ENCODE assay signal across 23 cellular contexts in genomic region chr11:2427721-2428321, GRCh38. TPM values are rescaled to one million over a fixed set of nuclear protein-coding genes. Genes with fewer than 3 reads are reported as not detected.
DNase-seq lines count a peak whose midpoint lies in the region; ATAC-seq, FAIRE-seq and TF ChIP-seq lines count a peak whose summit lies in the region.
"Had no signal": no experiment of that assay in that cellular context is flagged by ENCODE, and none has a peak within 500 bp of the region (broad histone marks: within the 10 kb centered on the region; RNA-seq: fewer than 3 reads in every experiment).

No MANE protein-coding gene starts in this region.

- RAD21 ChIA-PET in HCT116 (lab: Charles Lee; ENCODE audit: low non-redundant PET in 1 of 2, low total read pairs in 2 of 2, uncharacterized antibody in 2 of 2, unreplicated experiment in 2 of 2), result interaction anchor here (1.3 to 1.7 kb wide), 2 partner anchors 103 to 104 kb away, joined by 12 to 13 read pairs; no protein-coding TSS in a partner anchor

- H3K36me3 Mint-ChIP-seq in CD4-positive, alpha-beta T cell (ENCODE audit: low read depth), result no peaks in the 10 kb centered on the region
- H3K36me3 Mint-ChIP-seq: activated CD8-positive, alpha-beta memory T cell treated with anti-CD3 and anti-CD28 coated beads, Interleukin-2, amount 10 ng/mL, durations not matched to agents 7 days and 5 days had no signal

- H3K9me2 ChIP-seq in HCT116 (ENCODE audit: insufficient read depth), result no peaks in the 10 kb centered on the region

- no TSS peak for BruUV-seq in HCT116 (replicated peaks; lab: Mats Ljungman, UMichigan)

- H3K79me2 ChIP-seq in HCT116 (ENCODE audit: insufficient read depth, low read length), result no peaks in the 10 kb centered on the region

- no peak for TF ChIP-seq CTCF in CD4-positive, alpha-beta T cell (IDR thresholded peaks at IDR 0.05)
- TF ChIP-seq CTCF in HCT116 (IDR thresholded peaks at IDR 0.05 in 2 of 3, conservative IDR thresholded peaks at IDR 0.05 in 1 of 3; ENCODE audit: borderline replicate concordance in 1 of 3, insufficient read depth in 1 of 3, low read depth in 2 of 3, low read length in 2 of 3) (no peak), bronchial epithelial cell (IDR thresholded peaks at IDR 0.05; ENCODE audit: insufficient read depth, low read length, severe bottlenecking) (no peak)

- no peaks in the 10 kb centered on the region for H3K4me1 Mint-ChIP-seq in CD4-positive, alpha-beta T cell (ENCODE audit: low read depth)
- H3K4me1 Mint-ChIP-seq: activated CD8-positive, alpha-beta memory T cell treated with anti-CD3 and anti-CD28 coated beads, Interleukin-2, amount 10 ng/mL, durations not matched to agents 7 days and 5 days had no signal

- no peaks in the 10 kb centered on the region for H3K27me3 ChIP-seq in CD4-positive, alpha-beta T cell (ENCODE audit: control insufficient read depth, insufficient read depth, low read length)
- H3K27me3 ChIP-seq in HCT116 (ENCODE audit: insufficient read depth, low read length) (no peaks in the 10 kb centered on the region), bronchial epithelial cell (ENCODE audit: control insufficient read depth, insufficient read depth, low read length) (no peaks in the 10 kb centered on the region)
- H3K27me3 ChIP-seq: Peyer's patch had no signal

- no peak overlapping the region for H3K4me3 ChIP-seq in HCT116 (replicated peaks in 1 of 2; ENCODE audit: low read depth in 1 of 2, low read length in 2 of 2)
- no peak overlapping the region for H3K4me3 ChIP-seq in bronchial epithelial cell (ENCODE audit: low read depth, low read length)
- H3K4me3 ChIP-seq: HAP-1, lower lobe of right lung, mucosa of descending colon, Peyer's patch had no signal

- intact Hi-C loops in CD4-positive, alpha-beta T cell (cut with DNase I, micrococcal nuclease), result loop anchor here (1.0 to 2.0 kb wide), 4 partner anchors 103 to 665 kb away; no protein-coding TSS in a partner anchor
- intact Hi-C loops in HCT116 (cut with micrococcal nuclease), result loop anchor here (1.0 kb wide), 2 partner anchors 103 to 460 kb away; no protein-coding TSS in a partner anchor

- H3K36me3 ChIP-seq in HCT116 (ENCODE audit: control insufficient read depth in 1 of 2, insufficient read depth in 2 of 2, low read length in 2 of 2), result no peaks in the 10 kb centered on the region
- H3K36me3 ChIP-seq in bronchial epithelial cell (ENCODE audit: control insufficient read depth, insufficient read depth, low read length), result no peaks in the 10 kb centered on the region
- H3K36me3 ChIP-seq: HAP-1, lower lobe of right lung, Peyer's patch had no signal

- DNase-seq in CD4-positive, alpha-beta T cell, result no peak
- DNase-seq in HCT116 (ENCODE audit: low read depth, low spot score), result no peak
- DNase-seq in bronchial epithelial cell (ENCODE audit: low read depth), result no peak
- no peak for DNase-seq in NCI-H1930 (lab: John Stamatoyannopoulos, UW)
- no peak for DNase-seq in activated CD4-positive, CD25-positive, alpha-beta regulatory T cell treated with anti-CD3 and anti-CD28 coated beads, Interleukin-2, amount 50 U/mL, for 72 hours
- DNase-seq: NCI-H187, NCI-H524 treated with DMSO at 0.1 percent for 48 hours had no signal

- no peak overlapping the region for H3K9ac ChIP-seq in HCT116 (ENCODE audit: low read length)

- no peaks in the 10 kb centered on the region for H3K9me3 Mint-ChIP-seq in CD4-positive, alpha-beta T cell
- H3K9me3 Mint-ChIP-seq: activated T-helper 1 cell treated with anti-CD3 and anti-CD28 coated beads, Interleukin-12 subunit alpha, Interleukin-12 subunit beta, Interleukin-2, Interleukin-4 antibody, amounts not matched to agents 30 ng/mL and 10 ng/mL and 1 ng/mL, durations not matched to agents 14 hours and 24 hours and 36 hours had no signal

- H3K27ac Mint-ChIP-seq in CD4-positive, alpha-beta T cell, result no peak overlapping the region
- H3K27ac Mint-ChIP-seq: activated CD8-positive, alpha-beta memory T cell treated with anti-CD3 and anti-CD28 coated beads, Interleukin-2, amount 10 ng/mL, durations not matched to agents 7 days and 5 days; activated T-helper 1 cell treated with anti-CD3 and anti-CD28 coated beads, Interleukin-12 subunit alpha, Interleukin-12 subunit beta, Interleukin-2, Interleukin-4 antibody, amounts not matched to agents 30 ng/mL and 10 ng/mL and 1 ng/mL, durations not matched to agents 14 hours and 24 hours and 36 hours had no signal

- POLR2A ChIA-PET in CD4-positive, alpha-beta T cell (lab: Charles Lee), result interaction anchor here (1.7 kb wide), 1 partner anchor 460 kb away, joined by 5 read pairs; no protein-coding TSS in a partner anchor
- POLR2A ChIA-PET in HCT116 (lab: Charles Lee), result no interaction called here

- H3K9me3 ChIP-seq in CD4-positive, alpha-beta T cell (ENCODE audit: control insufficient read depth, low read length), result no peaks in the 10 kb centered on the region
- no peaks in the 10 kb centered on the region for H3K9me3 ChIP-seq in HCT116 (ENCODE audit: control insufficient read depth in 1 of 2, insufficient read depth in 1 of 2, low read depth in 1 of 2, low read length in 2 of 2)
- H3K9me3 ChIP-seq: HAP-1, lower lobe of right lung, mucosa of descending colon, Peyer's patch had no signal

- no peak overlapping the region for H3K27ac ChIP-seq in CD4-positive, alpha-beta T cell (ENCODE audit: low read depth, low read length)
- no peak overlapping the region for H3K27ac ChIP-seq in HCT116 (ENCODE audit: low read depth, low read length)
- H3K27ac ChIP-seq: C4-2B, HL-60, lower lobe of right lung, Peyer's patch had no signal

- no peaks in the 10 kb centered on the region for H3K27me3 Mint-ChIP-seq in CD4-positive, alpha-beta T cell
- H3K27me3 Mint-ChIP-seq: activated CD8-positive, alpha-beta memory T cell treated with anti-CD3 and anti-CD28 coated beads, Interleukin-2, amount 10 ng/mL, durations not matched to agents 7 days and 5 days had no signal

- no peak for TF ChIP-seq POLR2A in HCT116 (IDR thresholded peaks at IDR 0.05; ENCODE audit: borderline replicate concordance, extremely low read depth, insufficient read depth, insufficient read length)

- no peak overlapping the region for H2AFZ ChIP-seq in HCT116 (ENCODE audit: low read depth, low read length, poor library complexity, severe bottlenecking)

- no peak overlapping the region for H3K4me3 Mint-ChIP-seq in CD4-positive, alpha-beta T cell
- H3K4me3 Mint-ChIP-seq: activated CD8-positive, alpha-beta memory T cell treated with anti-CD3 and anti-CD28 coated beads, Interleukin-2, amount 10 ng/mL, durations not matched to agents 7 days and 5 days; activated T-helper 1 cell treated with anti-CD3 and anti-CD28 coated beads, Interleukin-12 subunit alpha, Interleukin-12 subunit beta, Interleukin-2, Interleukin-4 antibody, amounts not matched to agents 30 ng/mL and 10 ng/mL and 1 ng/mL, durations not matched to agents 14 hours and 24 hours and 36 hours had no signal

- TF ChIP-seq RAD21 in HCT116 (IDR thresholded peaks at IDR 0.05; ENCODE audit: low read depth), result no peak

- peak; percentile 35 for ATAC-seq in CD4-positive, alpha-beta T cell (ENCODE audit: poor library complexity)
- peak; percentile 46 for ATAC-seq in HCT116
- ATAC-seq in GM19023 (IDR thresholded peaks at IDR 0.05; ENCODE audit: unreplicated experiment), result no peak

- H3K4me2 ChIP-seq in HCT116 (ENCODE audit: low read length), result no peak overlapping the region

- CTCF ChIA-PET in CD4-positive, alpha-beta T cell (lab: Charles Lee), result interaction anchor here (4.3 kb wide), 1 partner anchor 104 kb away, joined by 46 read pairs; no protein-coding TSS in a partner anchor
- CTCF ChIA-PET in HCT116 (lab: Charles Lee), result interaction anchor here (0.7 to 4.4 kb wide), 4 partner anchors 8 to 464 kb away, joined by 3 to 64 read pairs (median 3); no protein-coding TSS in a partner anchor

- FAIRE-seq in bronchial epithelial cell (lab: Jason Lieb, UNC), result peak; percentile 62
- FAIRE-seq: D721Med, endometrium had no signal

- no peaks in the 10 kb centered on the region for H3K4me1 ChIP-seq in HCT116 (ENCODE audit: control insufficient read depth in 1 of 2, insufficient read depth in 2 of 2, low read length in 2 of 2)
- H3K4me1 ChIP-seq: HAP-1, lower lobe of right lung had no signal

- no peaks in the 10 kb centered on the region for H4K20me1 ChIP-seq in HCT116 (ENCODE audit: insufficient read depth)

TF ChIP-seq in HCT116, 20 proteins besides CTCF, POLR2A, EP300 and RAD21 (continues in another document):
- no peak for TF ChIP-seq EGR1 (IDR thresholded peaks at IDR 0.05; ENCODE audit: low read depth)
- no peak for TF ChIP-seq SP1 (IDR thresholded peaks at IDR 0.05; ENCODE audit: low read depth)
- no peak for TF ChIP-seq ZFX (IDR thresholded peaks at IDR 0.05)
- no peak for TF ChIP-seq SIN3A (IDR thresholded peaks at IDR 0.05; ENCODE audit: low read depth)
- no peak for TF ChIP-seq SRF (IDR thresholded peaks at IDR 0.05; ENCODE audit: low read depth)
- no peak for TF ChIP-seq ZBTB33 (IDR thresholded peaks at IDR 0.05; ENCODE audit: extremely low read depth, insufficient replicate concordance, low read length)

RNA-seq across cellular contexts. Expression of gene TRPM5, which starts 16.5 kb away (rescaled TPM):
- 1 to 10 TPM in 1 of 2 experiments, under 1 TPM in 1; 0.91 to 1.3 TPM for total RNA-seq in CD4-positive, alpha-beta T cell
- 0.07 TPM for total RNA-seq in HCT116 (2021; ENCODE audit: unreplicated experiment)
- not detected in 2 replicates for polyA plus RNA-seq in HCT116 (2012)
- total RNA-seq in bronchial epithelial cell, result not detected in 2 replicates
- total RNA-seq: activated CD8-positive, alpha-beta memory T cell treated with anti-CD3 and anti-CD28 coated beads, Interleukin-2, amount 10 ng/mL, durations not matched to agents 7 days and 5 days; activated T-helper 1 cell treated with anti-CD3 and anti-CD28 coated beads, Interleukin-12 subunit alpha, Interleukin-12 subunit beta, Interleukin-2, Interleukin-4 antibody, amounts not matched to agents 30 ng/mL and 10 ng/mL and 1 ng/mL, durations not matched to agents 14 hours and 24 hours and 36 hours; dermis blood vessel endothelial cell; lower lobe of right lung; posterior vena cava; SK-MEL-5; T-helper 1 cell treated with Interleukin-12 subunit alpha and Interleukin-12 subunit beta and Interleukin-4 antibody, amounts not matched to agents 30 ng/mL and 1 ng/mL, for 36 hours had no signal
- polyA plus RNA-seq: neural cell had no signal

RNA-seq across cellular contexts. Expression of gene KCNQ1, which starts 17.0 kb away (rescaled TPM):
- 10 to 100 TPM; 31.3 to 33.1 TPM for total RNA-seq in CD4-positive, alpha-beta T cell
- 10.7 TPM for total RNA-seq in HCT116 (2021; ENCODE audit: unreplicated experiment)
- 8.5 and 10.8 TPM in 2 replicates for polyA plus RNA-seq in HCT116 (2012)
- total RNA-seq in bronchial epithelial cell, result 1.0 and 1.6 TPM in 2 replicates
- polyA plus RNA-seq: neural cell had no signal

RNA-seq across cellular contexts. Expression of gene TSSC4, which starts 27.3 kb away (rescaled TPM):
- 10 to 100 TPM; 47.5 to 50.0 TPM for total RNA-seq in CD4-positive, alpha-beta T cell
- total RNA-seq in HCT116 (2021; ENCODE audit: unreplicated experiment), result 47.1 TPM
- 40.5 and 46.1 TPM in 2 replicates for polyA plus RNA-seq in HCT116 (2012)
- 80.8 and 86.3 TPM in 2 replicates for total RNA-seq in bronchial epithelial cell

RNA-seq across cellular contexts. Expression of gene CD81, which starts 50.7 kb away (rescaled TPM):
- total RNA-seq in CD4-positive, alpha-beta T cell, result 100 to 1,000 TPM; 181 to 183 TPM
- total RNA-seq in HCT116 (2021; ENCODE audit: unreplicated experiment), result 296 TPM
- 454 and 578 TPM in 2 replicates for polyA plus RNA-seq in HCT116 (2012)
- 133 and 219 TPM in 2 replicates for total RNA-seq in bronchial epithelial cell
